Comparison of ENCODE assay signal across 14 cellular contexts in the genomic region with DNA sequence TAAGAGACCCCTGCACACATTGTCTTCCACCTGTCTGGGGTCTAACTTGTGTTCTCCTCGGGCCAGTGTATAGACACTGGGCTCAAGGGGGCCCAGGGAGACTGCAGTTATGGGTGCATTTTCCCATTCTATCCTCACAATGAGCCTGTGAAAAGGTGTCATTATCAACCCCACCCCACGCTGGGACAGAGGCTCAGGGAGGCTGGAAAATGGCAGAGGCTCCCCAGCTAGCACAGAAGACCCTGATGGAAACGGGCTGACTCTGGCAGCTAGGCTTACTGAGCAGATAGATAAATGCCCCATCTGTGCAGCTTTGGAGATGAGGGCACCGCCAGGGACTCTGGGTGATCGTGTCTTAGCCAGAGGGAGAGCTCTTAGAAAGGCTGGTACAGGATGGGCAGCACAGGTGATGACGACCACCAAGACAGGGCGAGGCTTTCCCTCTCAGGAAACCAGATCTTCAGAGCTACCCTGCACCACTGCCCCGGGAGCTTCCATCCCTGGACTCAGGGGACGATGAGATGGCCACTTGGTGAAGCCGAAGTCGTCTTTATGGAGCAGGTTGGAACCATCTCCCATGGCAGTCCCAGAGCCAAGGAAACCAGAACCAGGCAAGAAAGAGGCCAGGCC. TPM values are rescaled to one million over a fixed set of nuclear protein-coding genes. Genes with fewer than 3 reads are reported as not detected.
DNase-seq lines count a peak whose midpoint lies in the region; ATAC-seq and TF ChIP-seq lines count a peak whose summit lies in the region.
"Had no signal": no experiment of that assay in that cellular context is flagged by ENCODE, and none has a peak within 500 bp of the region (broad histone marks: within the 10 kb centered on the region; RNA-seq: fewer than 3 reads in every experiment).

No MANE protein-coding gene starts in this region.

- no peak for ATAC-seq in natural killer cell treated with Interleukin-12 subunit alpha and Interleukin-12 subunit beta and Interleukin-15 and Interleukin-18, amount 100 ng/mL, for 72 hours
- ATAC-seq in stimulated activated naive CD8-positive, alpha-beta T cell treated with anti-CD3 and anti-CD28 coated beads, Interleukin-15, Interleukin-2, amounts not matched to agents 100 U/mL and 50 U/mL, for 24 hours, result no peak
- ATAC-seq: T-cell had no signal

- no peak overlapping the region for H3K4me3 ChIP-seq in tibial artery
- H3K4me3 ChIP-seq: heart right ventricle had no signal

- peaks cover 1 to 39% (median 35%) of the 10 kb centered on the region in 4 donors for H3K4me1 ChIP-seq in tibial artery

- H3K27me3 ChIP-seq in tibial artery, result no peaks in the 10 kb centered on the region
- H3K27me3 ChIP-seq: heart right ventricle had no signal

- no peaks in the 10 kb centered on the region for H3K9me3 Mint-ChIP-seq in MCF 10A (ENCODE audit: unreplicated experiment)
- H3K9me3 Mint-ChIP-seq in nephron, result no peaks in the 10 kb centered on the region
- H3K9me3 Mint-ChIP-seq in immature natural killer cell, result peaks cover 0 to 1% (median 0%) of the 10 kb centered on the region in 6 donors
- peaks cover 4% of the 10 kb centered on the region for H3K9me3 Mint-ChIP-seq in natural killer cell treated with Interleukin-12 subunit alpha and Interleukin-12 subunit beta and Interleukin-15 and Interleukin-18, amount 100 ng/mL, for 72 hours
- H3K9me3 Mint-ChIP-seq: CD4-positive, alpha-beta memory T cell; T-cell had no signal

- no peaks in the 10 kb centered on the region for H3K36me3 ChIP-seq in tibial artery
- H3K36me3 ChIP-seq: heart right ventricle, WERI-Rb-1 had no signal

- DNase-seq in NCI-H146 (lab: John Stamatoyannopoulos, UW) (peak; percentile 18), NCI-H146 treated with DMSO at 0.1 percent for 48 hours (lab: John Stamatoyannopoulos, UW; ENCODE audit: unreplicated experiment) (no peak), MCF 10A (ENCODE audit: unreplicated experiment) (no peak), tibial artery (peak in 1 of 2 donors; percentile 56), immature natural killer cell (no peak)
- no peak for DNase-seq in natural killer cell treated with Interleukin-12 subunit alpha and Interleukin-12 subunit beta and Interleukin-15 and Interleukin-18, amount 100 ng/mL, for 72 hours (ENCODE audit: low spot score)
- no peak for DNase-seq in stimulated activated naive CD8-positive, alpha-beta T cell treated with anti-CD3 and anti-CD28 coated beads, Interleukin-15, Interleukin-2, amounts not matched to agents 100 U/mL and 50 U/mL, for 24 hours
- DNase-seq: activated naive CD4-positive, alpha-beta T cell; CD4-positive, alpha-beta memory T cell; T-cell; WERI-Rb-1 had no signal

- no peak overlapping the region for H3K4me3 Mint-ChIP-seq in MCF 10A (ENCODE audit: unreplicated experiment)
- no peak overlapping the region for H3K4me3 Mint-ChIP-seq in nephron
- H3K4me3 Mint-ChIP-seq in immature natural killer cell, result no peak overlapping the region
- no peak overlapping the region for H3K4me3 Mint-ChIP-seq in natural killer cell treated with Interleukin-12 subunit alpha and Interleukin-12 subunit beta and Interleukin-15 and Interleukin-18, amount 100 ng/mL, for 72 hours
- H3K4me3 Mint-ChIP-seq: brain, T-cell had no signal

- POLR2A ChIA-PET in MCF 10A (lab: Yijun Ruan, JAX), result interaction anchor here (0.8 to 2.4 kb wide), 9 partner anchors 9 to 266 kb away, joined by 3 to 31 read pairs (median 5); partner anchors contain the start of gene CHST15

- intact Hi-C loops in MCF 10A (cut with micrococcal nuclease), result loop anchor here (1.0 to 5.0 kb wide), 4 partner anchors 59 to 226 kb away; partner anchors contain the start of gene CHST15
- intact Hi-C loops in tibial artery (cut with DNase I; ENCODE audit: low total_unique reads), result no loop called here

- no peaks in the 10 kb centered on the region for H3K27me3 Mint-ChIP-seq in MCF 10A (ENCODE audit: insufficient read depth, unreplicated experiment)
- H3K27me3 Mint-ChIP-seq in nephron (ENCODE audit: low read depth), result no peaks in the 10 kb centered on the region
- peaks cover 0 to 8% (median 4%) of the 10 kb centered on the region in 3 donors for H3K27me3 Mint-ChIP-seq in immature natural killer cell (ENCODE audit: low read depth in 3 of 3)
- peaks cover 7 to 13% of the 10 kb centered on the region in 2 donors for H3K27me3 Mint-ChIP-seq in natural killer cell treated with Interleukin-12 subunit alpha and Interleukin-12 subunit beta and Interleukin-15 and Interleukin-18, amount 100 ng/mL, for 72 hours
- H3K27me3 Mint-ChIP-seq: brain; CD4-positive, alpha-beta memory T cell had no signal

- H3K36me3 Mint-ChIP-seq in MCF 10A (ENCODE audit: insufficient read depth, unreplicated experiment) (no peaks in the 10 kb centered on the region), nephron (ENCODE audit: low read depth) (no peaks in the 10 kb centered on the region), immature natural killer cell (no peaks in the 10 kb centered on the region)
- no peaks in the 10 kb centered on the region for H3K36me3 Mint-ChIP-seq in natural killer cell treated with Interleukin-12 subunit alpha and Interleukin-12 subunit beta and Interleukin-15 and Interleukin-18, amount 100 ng/mL, for 72 hours
- H3K36me3 Mint-ChIP-seq: brain; CD4-positive, alpha-beta memory T cell; T-cell had no signal

- TF ChIP-seq CTCF in MCF 10A (IDR thresholded peaks at IDR 0.05; ENCODE audit: unreplicated experiment) (no peak), nephron (IDR thresholded peaks at IDR 0.05; ENCODE audit: unreplicated experiment in 3 of 3) (no peak), tibial artery (IDR thresholded peaks at IDR 0.05) (no peak)

- BruUV-seq in MCF 10A (replicated peaks; lab: Mats Ljungman, UMichigan), result no TSS peak

- H3K4me1 Mint-ChIP-seq in MCF 10A (ENCODE audit: insufficient read depth, unreplicated experiment) (peaks cover 11% of the 10 kb centered on the region), nephron (peaks cover 48% of the 10 kb centered on the region), immature natural killer cell (no peaks in the 10 kb centered on the region)
- H3K4me1 Mint-ChIP-seq in natural killer cell treated with Interleukin-12 subunit alpha and Interleukin-12 subunit beta and Interleukin-15 and Interleukin-18, amount 100 ng/mL, for 72 hours (ENCODE audit: low read depth in 2 of 2), result peaks cover 4 to 5% of the 10 kb centered on the region in 2 donors

- H3K27ac ChIP-seq in tibial artery, result peak overlapping the region; percentile 66 to 74
- H3K27ac ChIP-seq: WERI-Rb-1 had no signal

- CTCF ChIA-PET in MCF 10A (lab: Yijun Ruan, JAX), result interaction anchor here (0.6 to 1.6 kb wide), 6 partner anchors 21 to 378 kb away, joined by 3 to 6 read pairs (median 4); no protein-coding TSS in a partner anchor

- H3K27ac Mint-ChIP-seq in MCF 10A (ENCODE audit: low read depth, unreplicated experiment) (peak overlapping the region; percentile 46), nephron (peak overlapping the region; percentile 11 to 28 (median 17)), immature natural killer cell (no peak overlapping the region)
- H3K27ac Mint-ChIP-seq in natural killer cell treated with Interleukin-12 subunit alpha and Interleukin-12 subunit beta and Interleukin-15 and Interleukin-18, amount 100 ng/mL, for 72 hours, result no peak overlapping the region
- H3K27ac Mint-ChIP-seq: T-cell had no signal

- no peaks in the 10 kb centered on the region for H3K9me3 ChIP-seq in tibial artery
- H3K9me3 ChIP-seq: heart right ventricle had no signal

RNA-seq across cellular contexts. Expression of gene CHST15, which starts 58.2 kb away (rescaled TPM):
- 32.8 and 38.8 TPM in 2 replicates for total RNA-seq in MCF 10A (2022)
- polyA plus RNA-seq in immature natural killer cell, result under 1 TPM; 0.07 to 0.20 (median 0.08) TPM
- under 1 TPM in 1 of 2 donors, not detected in 1; 0.95 TPM for total RNA-seq in natural killer cell treated with Interleukin-12 subunit alpha and Interleukin-12 subunit beta and Interleukin-15 and Interleukin-18, amount 100 ng/mL, for 72 hours

Comparison
In these comparisons a context has a peak if more than half of its experiments do, and no peak if none do; other contexts are left out.
1. H3K27ac Mint-ChIP-seq: peak in MCF 10A (single experiment) and nephron (3 of 3); none in immature natural killer cell (0 of 6) and natural killer cell treated with Interleukin-12 subunit alpha and Interleukin-12 subunit beta and Interleukin-15 and Interleukin-18, amount 100 ng/mL, for 72 hours (0 of 2).
2. RNA of gene CHST15, which starts 58.2 kb away (total RNA-seq): 32.8 to 38.8 TPM in MCF 10A; 0.95 TPM in natural killer cell treated with Interleukin-12 subunit alpha and Interleukin-12 subunit beta and Interleukin-15 and Interleukin-18, amount 100 ng/mL, for 72 hours; every median in the first group is over 10 times any median in the second.